Comparison of ENCODE assay signal across 15 cellular contexts in genomic region chr4:74536557-74536956, GRCh38.
DNase-seq lines count a peak whose midpoint lies in the region; ATAC-seq, FAIRE-seq and TF ChIP-seq lines count a peak whose summit lies in the region.
"Had no signal": no experiment of that assay in that cellular context is flagged by ENCODE, and none has a peak within 500 bp of the region (broad histone marks: within the 10 kb centered on the region; RNA-seq: fewer than 3 reads in every experiment).

No MANE protein-coding gene starts in this region.

- POLR2A ChIA-PET in naive thymus-derived CD4-positive, alpha-beta T cell (lab: Charles Lee): no interaction called here

- no peak for FAIRE-seq in urothelium cell line (lab: Jason Lieb, UNC)

- TF ChIP-seq CTCF in brain microvascular endothelial cell (IDR thresholded peaks at IDR 0.05; ENCODE audit: low read depth, low read length, missing control alignments): peak; percentile 25

- no peaks in the 10 kb centered on the region for H3K36me3 Mint-ChIP-seq in naive thymus-derived CD4-positive, alpha-beta T cell

- in situ Hi-C loops in brain microvascular endothelial cell (cut with HindIII; ENCODE audit: low pct_ligation_motif_present, low sequenced_read_pairs): loop anchor here (25.0 kb wide), 2 partner anchors 126 to 149 kb away; no protein-coding TSS in a partner anchor

- intact Hi-C loops in naive thymus-derived CD4-positive, alpha-beta T cell (cut with micrococcal nuclease): loop anchor here (1.0 to 10.0 kb wide), 4 partner anchors 86 to 352 kb away; no protein-coding TSS in a partner anchor

- no peak overlapping the region for H3K4me3 ChIP-seq in ACC112 (ENCODE audit: low read depth, low read length)
- no peak overlapping the region for H3K4me3 ChIP-seq in brain microvascular endothelial cell (ENCODE audit: low read depth, low read length)
- H3K4me3 ChIP-seq in naive thymus-derived CD4-positive, alpha-beta T cell (ENCODE audit: low read length): no peak overlapping the region
- H3K4me3 ChIP-seq: adrenal gland, SJCRH30 had no signal

- no peaks in the 10 kb centered on the region for H3K36me3 ChIP-seq in ACC112 (ENCODE audit: insufficient read depth, low read length)
- H3K36me3 ChIP-seq in brain microvascular endothelial cell (replicated peaks): no peaks in the 10 kb centered on the region
- no peaks in the 10 kb centered on the region for H3K36me3 ChIP-seq in naive thymus-derived CD4-positive, alpha-beta T cell (ENCODE audit: control insufficient read depth in 2 of 3, insufficient read depth in 3 of 3, low read length in 3 of 3)
- H3K36me3 ChIP-seq: adrenal gland, SJCRH30 had no signal

- H2AFZ ChIP-seq in ACC112 (ENCODE audit: low read length, unreplicated experiment): peak overlapping the region; percentile 28

- ATAC-seq in naive thymus-derived CD4-positive, alpha-beta T cell: no peak

- H3K27ac ChIP-seq in ACC112 (ENCODE audit: low read depth, low read length) (peak overlapping the region; percentile 8; the same call in 1 of the 2 replicates), brain microvascular endothelial cell (no peak overlapping the region)
- H3K27ac ChIP-seq in naive thymus-derived CD4-positive, alpha-beta T cell (ENCODE audit: low read depth, low read length): no peak overlapping the region
- H3K27ac ChIP-seq: adrenal gland, SJCRH30 had no signal

- TF ChIP-seq EP300 in Ishikawa (IDR thresholded peaks at IDR 0.05; ENCODE audit: borderline replicate concordance): no peak

- no peaks in the 10 kb centered on the region for H3K9me3 Mint-ChIP-seq in naive thymus-derived CD4-positive, alpha-beta T cell
- H3K9me3 Mint-ChIP-seq: activated B cell treated with CpG ODN at 0.5 μM for 24 hours had no signal

- CTCF ChIA-PET in naive thymus-derived CD4-positive, alpha-beta T cell (lab: Charles Lee): no interaction called here

- no peaks in the 10 kb centered on the region for H3K9me3 ChIP-seq in naive thymus-derived CD4-positive, alpha-beta T cell (ENCODE audit: control insufficient read depth in 2 of 3, low read length in 3 of 3)
- H3K9me3 ChIP-seq: adrenal gland, SJCRH30 had no signal

- H3K27me3 ChIP-seq in ACC112 (ENCODE audit: insufficient read depth, low read length): no peaks in the 10 kb centered on the region
- no peaks in the 10 kb centered on the region for H3K27me3 ChIP-seq in brain microvascular endothelial cell (replicated peaks)
- no peaks in the 10 kb centered on the region for H3K27me3 ChIP-seq in naive thymus-derived CD4-positive, alpha-beta T cell (ENCODE audit: control insufficient read depth in 2 of 2, insufficient read depth in 2 of 2, low read length in 2 of 2)
- H3K27me3 ChIP-seq: adrenal gland, SJCRH30 had no signal

- H3K4me1 ChIP-seq in ACC112 (ENCODE audit: control insufficient read depth, insufficient read depth, low read length, unreplicated experiment): peaks cover 52% of the 10 kb centered on the region
- H3K4me1 ChIP-seq in naive thymus-derived CD4-positive, alpha-beta T cell (ENCODE audit: control insufficient read depth in 2 of 2, insufficient read depth in 2 of 2, low read length in 2 of 2): no peaks in the 10 kb centered on the region
- H3K4me1 ChIP-seq: adrenal gland, SJCRH30 had no signal

- no peaks in the 10 kb centered on the region for H3K79me2 ChIP-seq in ACC112 (ENCODE audit: control insufficient read depth, insufficient read depth, low read length, unreplicated experiment)

- no peak overlapping the region for H3K4me3 Mint-ChIP-seq in naive thymus-derived CD4-positive, alpha-beta T cell
- H3K4me3 Mint-ChIP-seq: activated B cell treated with CpG ODN at 0.5 μM for 24 hours, B cell had no signal

- no peak overlapping the region for H3K27ac Mint-ChIP-seq in naive thymus-derived CD4-positive, alpha-beta T cell
- H3K27ac Mint-ChIP-seq: activated B cell treated with CpG ODN at 0.5 μM for 24 hours, B cell had no signal

- peaks cover 0 to 2% (median 0%) of the 10 kb centered on the region in 7 donors for H3K4me1 Mint-ChIP-seq in naive thymus-derived CD4-positive, alpha-beta T cell

- DNase-seq in brain microvascular endothelial cell (no peak), kidney glomerular epithelial cell (lab: John Stamatoyannopoulos, UW) (peak; percentile 24), NCI-H187 treated with DMSO at 0.1 percent for 48 hours (lab: John Stamatoyannopoulos, UW) (no peak), NCI-H1048 (lab: John Stamatoyannopoulos, UW) (no peak), urothelium cell line (ENCODE audit: low spot score) (no peak)
- DNase-seq in naive thymus-derived CD4-positive, alpha-beta T cell: no peak
- DNase-seq: activated B cell treated with CpG ODN at 0.5 μM for 24 hours; adrenal gland; NCI-H510A; SJCRH30; stimulated activated CD4-positive, alpha-beta T cell treated with anti-CD3 and anti-CD28 coated beads, Interleukin-15, amount 100 ng/mL, for 24 hours; stimulated activated CD8-positive, alpha-beta memory T cell treated with anti-CD3 and anti-CD28 coated beads, Interleukin-4, amount 100 ng/mL, for 48 hours had no signal

- H3K27me3 Mint-ChIP-seq in naive thymus-derived CD4-positive, alpha-beta T cell: peaks cover 0 to 19% (median 13%) of the 10 kb centered on the region in 5 donors

- peak; percentile 28; the same call in 1 of the 2 replicates for TF ChIP-seq RAD21 in Ishikawa (IDR thresholded peaks at IDR 0.05; ENCODE audit: low read depth)

TF ChIP-seq in Ishikawa, 13 proteins besides CTCF, POLR2A, EP300 and RAD21:
- TF ChIP-seq ZBTB7A (IDR thresholded peaks at IDR 0.05; ENCODE audit: low read depth) (no peak), YY1 (IDR thresholded peaks at IDR 0.05; ENCODE audit: low read depth) (no peak), CEBPB (IDR thresholded peaks at IDR 0.05) (no peak), TCF12 (IDR thresholded peaks at IDR 0.05; ENCODE audit: low read depth) (no peak), MAX (IDR thresholded peaks at IDR 0.05) (no peak), FOXM1 (IDR thresholded peaks at IDR 0.05; ENCODE audit: borderline replicate concordance, low read depth) (no peak), TEAD4 (IDR thresholded peaks at IDR 0.05) (no peak), EGR1 (IDR thresholded peaks at IDR 0.05) (no peak), TAF1 (IDR thresholded peaks at IDR 0.05; ENCODE audit: low read depth) (no peak), REST (IDR thresholded peaks at IDR 0.05; ENCODE audit: low read depth) (no peak), CREB1 (IDR thresholded peaks at IDR 0.05; ENCODE audit: low read depth) (no peak), NFIC (IDR thresholded peaks at IDR 0.05) (no peak), USF1 (IDR thresholded peaks at IDR 0.05) (no peak)
TF ChIP-seq in Ishikawa: peak in this region for 0.
